1 cellular context compared by ENCODE assay signal in genomic region chr16:67227567-67227921, GRCh38.
TF ChIP-seq lines count a peak whose summit lies in the region.

No MANE protein-coding gene starts in this region.

TF ChIP-seq in GM12878, 131 proteins besides CTCF, POLR2A, EP300 and RAD21:
- TF ChIP-seq BMI1 (IDR thresholded peaks at IDR 0.05; ENCODE audit: borderline replicate concordance), result no peak
- TF ChIP-seq SUPT20H (IDR thresholded peaks at IDR 0.05; ENCODE audit: borderline replicate concordance, control insufficient read depth, low read depth, low read length), result no peak
